In the genomic region with DNA sequence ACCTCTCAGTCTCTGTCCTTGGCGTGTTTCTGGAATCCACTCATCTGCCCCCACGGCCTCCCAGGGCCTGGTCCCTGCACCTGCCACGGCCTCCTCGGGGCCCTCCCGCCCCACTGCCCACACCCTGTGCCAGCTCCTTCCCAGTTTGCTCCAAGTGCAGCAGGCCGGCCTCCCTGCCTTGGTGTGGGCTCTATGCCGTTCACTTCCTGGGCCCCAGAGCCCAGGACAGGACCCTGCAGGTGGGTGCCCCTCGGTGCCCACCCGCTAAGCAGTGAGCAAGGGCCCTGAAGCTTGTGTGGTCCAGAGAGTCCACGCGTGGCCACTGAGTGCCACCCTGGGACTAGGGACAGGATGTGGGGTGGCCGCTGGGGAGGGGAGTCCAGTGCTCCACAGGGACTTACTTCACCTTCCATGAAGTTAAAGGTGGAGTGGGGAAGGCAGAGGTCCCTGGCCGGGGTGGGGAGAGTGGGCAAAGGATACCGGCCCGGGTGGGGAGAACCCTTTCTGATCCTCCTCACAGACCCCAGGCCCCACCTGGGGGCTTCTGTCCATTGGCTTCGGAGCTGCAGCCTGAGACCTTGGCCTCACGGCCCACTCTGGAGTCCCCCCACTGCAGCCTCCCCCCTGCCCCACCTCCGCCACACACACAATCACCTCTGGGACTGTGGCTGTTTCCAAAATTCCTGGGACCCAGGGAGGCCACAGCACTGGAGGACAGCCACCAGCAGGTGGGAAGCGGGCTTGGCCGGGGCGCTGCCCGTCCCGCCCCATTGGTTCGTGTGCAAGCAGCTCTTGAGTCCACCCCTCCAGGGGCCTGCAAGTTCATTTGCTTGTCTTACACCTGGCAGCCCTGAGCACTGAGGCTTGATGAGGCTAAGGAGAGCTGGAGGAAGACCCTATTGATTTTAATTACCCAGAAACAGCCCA, we compare ENCODE assay signal across 24 cellular contexts.
"Had no signal": no experiment of that assay in that cellular context is flagged by ENCODE, and none has a peak within 500 bp of the region (broad histone marks: within the 10 kb centered on the region; RNA-seq: fewer than 3 reads in every experiment).

No MANE protein-coding gene starts in this region.

- H3K4me3 Mint-ChIP-seq: activated CD4-positive, alpha-beta memory T cell treated with anti-CD3 and anti-CD28 coated beads for 36 hours; activated naive CD4-positive, alpha-beta T cell treated with anti-CD3 and anti-CD28 coated beads, Interleukin-2, amount 10 ng/mL, durations not matched to agents 7 days and 5 days; endodermal cell; memory B cell; neural crest cell; stimulated activated effector memory CD8-positive, alpha-beta T cell treated with anti-CD3 and anti-CD28 coated beads, Interleukin-12 subunit alpha, Interleukin-12 subunit beta, amount 100 ng/mL, for 72 hours; stimulated activated naive CD8-positive, alpha-beta T cell treated with anti-CD3 and anti-CD28 coated beads, Interleukin-15, amount 100 ng/mL, for 72 hours had no signal

- H3K27me3 ChIP-seq: ovary had no signal

- H3K36me3 ChIP-seq: esophagus squamous epithelium, gastrocnemius medialis, heart left ventricle, ovary, right atrium auricular region, tibial artery had no signal

- H3K27ac Mint-ChIP-seq: activated CD4-positive, alpha-beta memory T cell treated with anti-CD3 and anti-CD28 coated beads for 36 hours; activated naive CD4-positive, alpha-beta T cell treated with anti-CD3 and anti-CD28 coated beads, Interleukin-2, amount 10 ng/mL, durations not matched to agents 7 days and 5 days; endodermal cell; memory B cell; stimulated activated effector memory CD8-positive, alpha-beta T cell treated with anti-CD3 and anti-CD28 coated beads, Interleukin-12 subunit alpha, Interleukin-12 subunit beta, amount 100 ng/mL, for 72 hours; stimulated activated naive CD8-positive, alpha-beta T cell treated with anti-CD3 and anti-CD28 coated beads, Interleukin-15, amount 100 ng/mL, for 72 hours had no signal

- FAIRE-seq: bronchial epithelial cell, urothelium cell line had no signal

- H3K4me1 Mint-ChIP-seq: activated naive CD4-positive, alpha-beta T cell treated with anti-CD3 and anti-CD28 coated beads, Interleukin-2, amount 10 ng/mL, durations not matched to agents 7 days and 5 days; memory B cell; stimulated activated effector memory CD8-positive, alpha-beta T cell treated with anti-CD3 and anti-CD28 coated beads, Interleukin-12 subunit alpha, Interleukin-12 subunit beta, amount 100 ng/mL, for 72 hours; stimulated activated naive CD8-positive, alpha-beta T cell treated with anti-CD3 and anti-CD28 coated beads, Interleukin-15, amount 100 ng/mL, for 72 hours had no signal

- H3K27ac ChIP-seq: coronary artery, esophagus squamous epithelium, gastrocnemius medialis, heart left ventricle, ovary, psoas muscle, right atrium auricular region, tibial artery had no signal

- H3K4me1 ChIP-seq: esophagus squamous epithelium, gastrocnemius medialis, psoas muscle, tibial artery had no signal

- DNase-seq: activated CD4-positive, alpha-beta memory T cell treated with anti-CD3 and anti-CD28 coated beads for 36 hours; activated CD4-positive, alpha-beta T cell treated with anti-CD3 and anti-CD28 coated beads for 48 hours; activated effector memory CD4-positive, alpha-beta T cell treated with anti-CD3 and anti-CD28 coated beads, Interleukin-2, amount 50 U/mL, for 16 hours; activated naive CD4-positive, alpha-beta T cell treated with anti-CD3 and anti-CD28 coated beads, Interleukin-2, amount 10 ng/mL, durations not matched to agents 7 days and 5 days; amygdala; cerebellar nuclear complex; endodermal cell; esophagus squamous epithelium; gastrocnemius medialis; heart left ventricle; kidney glomerular epithelial cell; psoas muscle; stimulated activated CD4-positive, alpha-beta T cell treated with anti-CD3 and anti-CD28 coated beads, Interleukin-2, amount 100 ng/mL, for 24 hours; stimulated activated naive CD8-positive, alpha-beta T cell treated with anti-CD3 and anti-CD28 coated beads, Interleukin-15, amount 100 ng/mL, for 72 hours; T1000 had no signal

- ATAC-seq: gastrocnemius medialis; heart left ventricle; psoas muscle; stimulated activated effector memory CD8-positive, alpha-beta T cell treated with anti-CD3 and anti-CD28 coated beads, Interleukin-12 subunit alpha, Interleukin-12 subunit beta, amount 100 ng/mL, for 72 hours had no signal

- H3K4me3 ChIP-seq: coronary artery, esophagus squamous epithelium, gastrocnemius medialis, heart left ventricle, ovary, psoas muscle, right atrium auricular region, tibial artery had no signal

- H3K36me3 Mint-ChIP-seq: activated CD4-positive, alpha-beta memory T cell treated with anti-CD3 and anti-CD28 coated beads for 36 hours; activated naive CD4-positive, alpha-beta T cell treated with anti-CD3 and anti-CD28 coated beads, Interleukin-2, amount 10 ng/mL, durations not matched to agents 7 days and 5 days; stimulated activated effector memory CD8-positive, alpha-beta T cell treated with anti-CD3 and anti-CD28 coated beads, Interleukin-12 subunit alpha, Interleukin-12 subunit beta, amount 100 ng/mL, for 72 hours had no signal

- H3K9me3 ChIP-seq: esophagus squamous epithelium, gastrocnemius medialis, heart left ventricle, ovary, psoas muscle, right atrium auricular region had no signal
